Comparison of ENCODE assay signal across 16 cellular contexts in the genomic region with DNA sequence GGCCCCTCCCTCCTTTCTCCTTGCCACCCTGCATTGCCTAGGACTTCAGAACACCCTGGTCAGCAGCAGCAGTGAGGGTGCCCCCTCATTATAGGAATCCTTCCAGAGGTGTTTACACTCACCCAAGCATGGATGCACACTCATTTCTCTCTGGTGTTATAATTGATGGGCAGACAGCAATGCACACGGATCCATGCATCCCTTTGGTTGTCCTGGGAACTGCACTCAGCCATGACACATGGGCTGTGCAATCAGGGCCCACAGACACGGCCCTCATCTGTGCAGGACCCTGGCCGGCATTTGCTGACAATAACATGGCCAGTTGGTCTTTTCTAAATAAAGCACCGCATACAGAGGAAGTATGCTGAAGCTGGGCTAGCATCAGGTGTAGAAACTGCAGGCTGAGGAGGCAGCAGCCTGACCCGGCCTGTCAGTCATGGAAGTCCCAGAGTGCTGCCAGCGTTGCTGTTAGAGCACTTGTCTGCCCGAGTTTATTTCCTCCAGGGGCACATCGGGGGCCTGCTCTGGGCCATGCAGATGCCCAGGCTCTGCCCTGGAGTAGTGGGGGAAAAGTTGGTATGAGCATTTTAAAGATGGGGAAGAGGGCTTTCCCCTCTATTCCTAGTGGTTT. TPM values are rescaled to one million over a fixed set of nuclear protein-coding genes. Genes with fewer than 3 reads are reported as not detected.
DNase-seq lines count a peak whose midpoint lies in the region; ATAC-seq, FAIRE-seq and TF ChIP-seq lines count a peak whose summit lies in the region.
"Had no signal": no experiment of that assay in that cellular context is flagged by ENCODE, and none has a peak within 500 bp of the region (broad histone marks: within the 10 kb centered on the region; RNA-seq: fewer than 3 reads in every experiment).

No MANE protein-coding gene starts in this region.

- DNase-seq in GM12891 (ENCODE audit: insufficient read length, low spot score) (no peak), astrocyte (ENCODE audit: low read depth) (no peak)
- DNase-seq in naive thymus-derived CD8-positive, alpha-beta T cell, result no peak
- DNase-seq: activated CD8-positive, alpha-beta T cell treated with anti-CD3 and anti-CD28 coated beads for 36 hours; AML-193; colonic mucosa; erythroblast; NCI-H226 had no signal

- POLR2A ChIA-PET in naive thymus-derived CD8-positive, alpha-beta T cell (lab: Charles Lee), result interaction anchor here (0.7 to 5.6 kb wide), 3 partner anchors 9 to 1601 kb away, joined by 3 to 54 read pairs (median 3); a partner anchor contains a TSS

- H2AFZ ChIP-seq in astrocyte (ENCODE audit: low read depth, low read length), result no peak overlapping the region

- H4K20me1 ChIP-seq in BLaER1 treated with 17β-estradiol and CSF1 and Interleukin-3, amounts not matched to agents 10 nM and 100 nM, result peaks cover 0 to 49% (median 25%) of the 10 kb centered on the region in 11 experiments; a peak in 15 of 22 replicates
- peaks cover 34% of the 10 kb centered on the region for H4K20me1 ChIP-seq in astrocyte (ENCODE audit: insufficient read depth, low read length)

- H3K4me3 Mint-ChIP-seq in astrocyte (ENCODE audit: unreplicated experiment), result no peak overlapping the region
- peak overlapping the region in 2 of 3 experiments; percentile 40 to 71 for H3K4me3 Mint-ChIP-seq in nephron
- no peak overlapping the region for H3K4me3 Mint-ChIP-seq in naive thymus-derived CD8-positive, alpha-beta T cell
- H3K4me3 Mint-ChIP-seq: activated CD8-positive, alpha-beta T cell treated with anti-CD3 and anti-CD28 coated beads for 36 hours; activated T-helper 17 cell treated with anti-CD3 and anti-CD28 coated beads, Interleukin-2, amount 50 U/mL, for 72 hours had no signal

- TF ChIP-seq CTCF in astrocyte (IDR thresholded peaks at IDR 0.05; ENCODE audit: insufficient read depth, low read depth, low read length) (no peak), nephron (IDR thresholded peaks at IDR 0.05; ENCODE audit: unreplicated experiment in 3 of 3) (no peak)

- H3K79me2 ChIP-seq in astrocyte (ENCODE audit: insufficient read depth, low read length), result no peaks in the 10 kb centered on the region

- H3K27me3 ChIP-seq in BLaER1 treated with 17β-estradiol and CSF1 and Interleukin-3, amounts not matched to agents 10 nM and 100 nM, result peaks cover 0 to 3% (median 0%) of the 10 kb centered on the region in 11 experiments; a peak in 1 of 22 replicates
- no peaks in the 10 kb centered on the region for H3K27me3 ChIP-seq in astrocyte (ENCODE audit: insufficient read depth, low read length)
- H3K27me3 ChIP-seq: colonic mucosa had no signal

- H3K4me2 ChIP-seq in BLaER1 treated with 17β-estradiol and CSF1 and Interleukin-3, amounts not matched to agents 10 nM and 100 nM, result peak overlapping the region; percentile 79 to 98 (median 92)
- no peak overlapping the region for H3K4me2 ChIP-seq in astrocyte (ENCODE audit: low read length)

- peak; percentile 5 for FAIRE-seq in GM12891 (lab: Jason Lieb, UNC)
- no peak for FAIRE-seq in astrocyte (lab: Jason Lieb, UNC)
- FAIRE-seq: TTC549 had no signal

- peak overlapping the region; percentile 5 to 55 (median 34); a peak in 13 of 20 replicates for H3K4me3 ChIP-seq in BLaER1 treated with 17β-estradiol and CSF1 and Interleukin-3, amounts not matched to agents 10 nM and 100 nM
- H3K4me3 ChIP-seq in astrocyte (ENCODE audit: insufficient read depth, low read depth, low read length), result no peak overlapping the region
- H3K4me3 ChIP-seq: colonic mucosa had no signal

- no peaks in the 10 kb centered on the region for H3K9me3 ChIP-seq in BLaER1 treated with 17β-estradiol and CSF1 and Interleukin-3, amounts not matched to agents 10 nM and 100 nM (replicated peaks in 1 of 11)
- H3K9me3 ChIP-seq in astrocyte (ENCODE audit: insufficient read depth, low read depth, low read length), result no peaks in the 10 kb centered on the region
- H3K9me3 ChIP-seq: colonic mucosa had no signal

- H3K36me3 Mint-ChIP-seq in astrocyte (ENCODE audit: low read depth, unreplicated experiment) (peaks cover 17% of the 10 kb centered on the region), nephron (ENCODE audit: low read depth) (peaks cover 27% of the 10 kb centered on the region)
- H3K36me3 Mint-ChIP-seq in naive thymus-derived CD8-positive, alpha-beta T cell, result peaks cover 0 to 24% (median 10%) of the 10 kb centered on the region in 3 donors

- H3K9me3 Mint-ChIP-seq in astrocyte (ENCODE audit: unreplicated experiment) (no peaks in the 10 kb centered on the region), nephron (no peaks in the 10 kb centered on the region)
- H3K9me3 Mint-ChIP-seq in naive thymus-derived CD8-positive, alpha-beta T cell, result no peaks in the 10 kb centered on the region
- H3K9me3 Mint-ChIP-seq: activated CD8-positive, alpha-beta T cell treated with anti-CD3 and anti-CD28 coated beads for 36 hours; activated T-helper 17 cell treated with anti-CD3 and anti-CD28 coated beads, Interleukin-2, amount 50 U/mL, for 72 hours had no signal

- H3K27me3 Mint-ChIP-seq in astrocyte (ENCODE audit: low read depth, unreplicated experiment), result peaks cover 6% of the 10 kb centered on the region
- H3K27me3 Mint-ChIP-seq in nephron (ENCODE audit: low read depth), result peaks cover 4% of the 10 kb centered on the region
- H3K27me3 Mint-ChIP-seq in naive thymus-derived CD8-positive, alpha-beta T cell, result no peaks in the 10 kb centered on the region
- H3K27me3 Mint-ChIP-seq: activated CD8-positive, alpha-beta T cell treated with anti-CD3 and anti-CD28 coated beads for 36 hours; activated T-helper 17 cell treated with anti-CD3 and anti-CD28 coated beads, Interleukin-2, amount 50 U/mL, for 72 hours had no signal

- H3K4me1 Mint-ChIP-seq in astrocyte (ENCODE audit: low read depth, unreplicated experiment) (peaks cover under 1% of the 10 kb centered on the region), nephron (peaks cover 29% of the 10 kb centered on the region)
- H3K4me1 Mint-ChIP-seq in naive thymus-derived CD8-positive, alpha-beta T cell, result peaks cover 11 to 20% (median 14%) of the 10 kb centered on the region in 4 donors

- H3K27ac Mint-ChIP-seq in astrocyte (ENCODE audit: unreplicated experiment), result peak overlapping the region; percentile 47
- H3K27ac Mint-ChIP-seq in nephron, result peak overlapping the region in 1 of 3 experiments; percentile 21
- peak overlapping the region in 2 of 10 donors; percentile 48 to 72 for H3K27ac Mint-ChIP-seq in naive thymus-derived CD8-positive, alpha-beta T cell
- H3K27ac Mint-ChIP-seq: activated CD8-positive, alpha-beta T cell treated with anti-CD3 and anti-CD28 coated beads for 36 hours; activated T-helper 17 cell treated with anti-CD3 and anti-CD28 coated beads, Interleukin-2, amount 50 U/mL, for 72 hours had no signal

- peak overlapping the region in 9 of 11 experiments; percentile 40 to 79 (median 71); a peak in 18 of 22 replicates for H3K27ac ChIP-seq in BLaER1 treated with 17β-estradiol and CSF1 and Interleukin-3, amounts not matched to agents 10 nM and 100 nM
- H3K27ac ChIP-seq in astrocyte (ENCODE audit: low read depth, low read length), result no peak overlapping the region
- H3K27ac ChIP-seq: colonic mucosa had no signal

- ATAC-seq in GM19455 (IDR thresholded peaks at IDR 0.05; ENCODE audit: unreplicated experiment) (no peak), GM21786 (IDR thresholded peaks at IDR 0.05; ENCODE audit: unreplicated experiment) (no peak)
- ATAC-seq in naive thymus-derived CD8-positive, alpha-beta T cell, result no peak
- ATAC-seq: activated CD8-positive, alpha-beta T cell treated with anti-CD3 and anti-CD28 coated beads for 36 hours; activated T-helper 17 cell treated with anti-CD3 and anti-CD28 coated beads, Interleukin-2, amount 50 U/mL, for 72 hours; left lobe of liver; SK-N-SH treated with all-trans-retinoic acid at 6 μM for 48 hours had no signal

- peaks cover 43 to 57% (median 51%) of the 10 kb centered on the region in 10 experiments for H3K4me1 ChIP-seq in BLaER1 treated with 17β-estradiol and CSF1 and Interleukin-3, amounts not matched to agents 10 nM and 100 nM
- H3K4me1 ChIP-seq in astrocyte (ENCODE audit: insufficient read depth, low read length), result peaks cover 7% of the 10 kb centered on the region

- TF ChIP-seq POLR2A in GM12891 (IDR thresholded peaks at IDR 0.05; ENCODE audit: low read depth, low read length), result no peak

- H3K36me3 ChIP-seq in BLaER1 treated with 17β-estradiol and CSF1 and Interleukin-3, amounts not matched to agents 10 nM and 100 nM, result peaks cover 17 to 32% (median 27%) of the 10 kb centered on the region in 11 experiments
- H3K36me3 ChIP-seq in astrocyte (ENCODE audit: insufficient read depth, low read length), result peaks cover 13% of the 10 kb centered on the region
- H3K36me3 ChIP-seq: colonic mucosa had no signal

- peak overlapping the region; percentile 7 to 72 (median 65); a peak in 18 of 22 replicates for H3K9ac ChIP-seq in BLaER1 treated with 17β-estradiol and CSF1 and Interleukin-3, amounts not matched to agents 10 nM and 100 nM
- no peak overlapping the region for H3K9ac ChIP-seq in astrocyte (ENCODE audit: low read length)

TF ChIP-seq in GM12891, 5 proteins besides CTCF, POLR2A, EP300 and RAD21:
- TF ChIP-seq POU2F2 (IDR thresholded peaks at IDR 0.05; ENCODE audit: low read depth, low read length), result no peak
- no peak for TF ChIP-seq PAX5 (IDR thresholded peaks at IDR 0.05; ENCODE audit: insufficient read depth, low read length, severe bottlenecking)
- TF ChIP-seq TAF1 (IDR thresholded peaks at IDR 0.05; ENCODE audit: low read depth, low read length), result no peak
- no peak for TF ChIP-seq SPI1 (IDR thresholded peaks at IDR 0.05; ENCODE audit: low read depth, low read length)
- no peak for TF ChIP-seq POLR2AphosphoS5 (IDR thresholded peaks at IDR 0.05; ENCODE audit: low read depth, low read length)
TF ChIP-seq in GM12891: peak in this region for 0.

RNA-seq across cellular contexts. Expression of a gene that starts 4.2 kb away (rescaled TPM):
- polyA plus RNA-seq in GM12891 (2012; ENCODE audit: low read depth, missing spikeins), result 29.4 TPM
- 9.9 and 10.4 TPM in 2 replicates for total RNA-seq in astrocyte
- total RNA-seq in naive thymus-derived CD8-positive, alpha-beta T cell, result 10 to 100 TPM; 40.5 to 42.8 TPM
- 10 to 100 TPM; 33.7 to 47.5 (median 33.9) TPM for polyA plus RNA-seq in naive thymus-derived CD8-positive, alpha-beta T cell

RNA-seq across cellular contexts. Expression of a gene that starts 8.9 kb away (rescaled TPM):
- polyA plus RNA-seq in GM12891 (2012; ENCODE audit: low read depth, missing spikeins), result 118 TPM
- 65.5 and 78.9 TPM in 2 replicates for total RNA-seq in astrocyte
- total RNA-seq in naive thymus-derived CD8-positive, alpha-beta T cell, result 10 to 100 TPM; 94.0 to 99.6 TPM
- polyA plus RNA-seq in naive thymus-derived CD8-positive, alpha-beta T cell, result 10 to 100 TPM; 58.4 to 96.7 (median 84.9) TPM

Comparison
In these comparisons a context has a peak if more than half of its experiments do, and no peak if none do; other contexts are left out.
1. H3K4me3 Mint-ChIP-seq: peak in nephron (2 of 3); none in astrocyte (single experiment) and naive thymus-derived CD8-positive, alpha-beta T cell (0 of 10).